In the genomic region with DNA sequence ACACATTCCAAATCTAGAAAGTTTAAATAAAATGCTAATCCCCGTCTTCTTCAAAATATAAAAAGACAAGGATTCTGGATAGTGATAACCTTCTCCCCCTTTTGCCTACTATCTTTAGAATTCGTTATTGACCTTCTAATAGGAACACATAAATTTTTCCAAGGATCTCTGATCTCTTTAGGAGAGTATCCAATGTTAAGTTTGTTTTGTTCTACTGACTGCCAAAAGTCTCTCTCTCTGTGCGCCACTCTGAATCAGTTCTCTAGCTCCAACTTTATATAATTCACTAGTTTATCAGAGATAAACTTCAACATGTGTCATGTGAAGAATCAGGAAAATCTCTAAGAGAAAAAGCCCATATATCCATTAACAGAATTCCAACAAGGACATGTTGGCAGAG, we compare ENCODE assay signal across 19 cellular contexts.
"Had no signal": no experiment of that assay in that cellular context is flagged by ENCODE, and none has a peak within 500 bp of the region (broad histone marks: within the 10 kb centered on the region; RNA-seq: fewer than 3 reads in every experiment).

No MANE protein-coding gene starts in this region.

- H3K4me1 ChIP-seq: SJSA1 had no signal

- H3K27ac ChIP-seq: SJSA1 had no signal

- DNase-seq: KBM-7, NCI-H1092, NCI-H1105 treated with DMSO at 0.1 percent for 48 hours, NCI-H1417 treated with DMSO at 0.1 percent for 48 hours, NCI-H187, NCI-H2029, NCI-H2081 treated with DMSO at 0.1 percent for 48 hours, NCI-H2171, NCI-H226, NCI-H446, NCI-H510A, NCI-H524 treated with DMSO at 0.1 percent for 48 hours, NCI-H69, NCI-H774, Right ventricle myocardium superior, RPMI8226, SIG-M5, SK-N-SH had no signal

- H3K9me3 ChIP-seq: SJSA1, SK-N-SH had no signal

- H3K36me3 ChIP-seq: SJSA1 had no signal

- H3K4me3 ChIP-seq: SJSA1 had no signal
